In genomic region chr12:120474092-120474960, GRCh38 we compare ENCODE assay signal across 8 cellular contexts. TPM values are rescaled to one million over a fixed set of nuclear protein-coding genes. Genes with fewer than 3 reads are reported as not detected.
DNase-seq lines count a peak whose midpoint lies in the region; ATAC-seq and TF ChIP-seq lines count a peak whose summit lies in the region.

No MANE protein-coding gene starts in this region.

- no peaks in the 10 kb centered on the region for H3K27me3 ChIP-seq in A673 (replicated peaks; ENCODE audit: insufficient read depth, low read depth, low read length, poor library complexity)

- ATAC-seq in WTC11 (peak; percentile 6; the same call in 1 of the 2 replicates), HG02852 (IDR thresholded peaks at IDR 0.05; ENCODE audit: unreplicated experiment) (no peak), HG02973 (IDR thresholded peaks at IDR 0.05; ENCODE audit: unreplicated experiment) (no peak), HG03565 (IDR thresholded peaks at IDR 0.05; ENCODE audit: unreplicated experiment) (no peak), left lobe of liver (no peak)

- TF ChIP-seq CTCF in A673 (conservative IDR thresholded peaks at IDR 0.05; ENCODE audit: low read depth, low read length) (no peak), WTC11 (IDR thresholded peaks at IDR 0.05) (no peak)

- CTCF ChIA-PET in A673 (lab: Charles Lee): no interaction called here
- CTCF ChIA-PET in WTC11 (lab: Charles Lee): interaction anchor here (0.7 to 3.0 kb wide), 11 partner anchors 14 to 175 kb away, joined by 3 to 10 read pairs (median 4); partner anchors contain the start of genes DYNLL1 and SIRT4

- H3K4me3 ChIP-seq in A673 (ENCODE audit: low read depth, low read length, poor library complexity, severe bottlenecking): no peak overlapping the region

- H3K9me3 Mint-ChIP-seq in WTC11: no peaks in the 10 kb centered on the region

- H3K4me1 Mint-ChIP-seq in WTC11: peaks cover 14% of the 10 kb centered on the region

- H3K27ac Mint-ChIP-seq in WTC11: peak overlapping the region; percentile 9; the same call in 1 of the 2 replicates

- no peaks in the 10 kb centered on the region for H3K9me3 ChIP-seq in A673 (ENCODE audit: low read depth, low read length, poor library complexity, severe bottlenecking)

- no peak overlapping the region for H3K27ac ChIP-seq in A673 (ENCODE audit: low read depth, low read length, poor library complexity, severe bottlenecking)

- H3K4me3 Mint-ChIP-seq in WTC11: no peak overlapping the region

- BruUV-seq in A673 (replicated peaks; lab: Mats Ljungman, UMichigan): no TSS peak

- POLR2A ChIA-PET in A673 (lab: Charles Lee; ENCODE audit: low non-redundant PET) (interaction anchor here (0.6 kb wide), 1 partner anchor 183 kb away, joined by 3 read pairs; no protein-coding TSS in a partner anchor), WTC11 (lab: Charles Lee) (interaction anchor here (0.6 kb wide), 3 partner anchors 182 to 1080 kb away, joined by 3 to 7 read pairs (median 5); no protein-coding TSS in a partner anchor)

- no peaks in the 10 kb centered on the region for H3K27me3 Mint-ChIP-seq in WTC11 (ENCODE audit: low read depth)

- DNase-seq in A673 (ENCODE audit: low spot score): peak; percentile 42
- peak; percentile 93 for DNase-seq in HS-5 (ENCODE audit: low read depth)
- no peak for DNase-seq in WTC11 (ENCODE audit: low spot score)
- DNase-seq in islet precursor cell: peak; percentile 97
- DNase-seq in left lobe of liver (ENCODE audit: low spot score): no peak

- peaks cover 9% of the 10 kb centered on the region for H3K4me1 ChIP-seq in A673 (ENCODE audit: insufficient read depth, low read length, poor library complexity, severe bottlenecking)

- H3K36me3 ChIP-seq in A673 (ENCODE audit: insufficient read depth, low read length, poor library complexity, severe bottlenecking): no peaks in the 10 kb centered on the region

- H3K36me3 Mint-ChIP-seq in WTC11: no peaks in the 10 kb centered on the region

- intact Hi-C loops in A673 (cut with micrococcal nuclease; ENCODE audit: unreplicated experiment): no loop called here

TF ChIP-seq in WTC11, 78 proteins besides CTCF, POLR2A, EP300 and RAD21:
- TF ChIP-seq ZNF416 (CRISPR knock-in tag; IDR thresholded peaks at IDR 0.05) (no peak), SMAD4 (CRISPR knock-in tag; IDR thresholded peaks at IDR 0.05) (no peak), NFATC4 (CRISPR knock-in tag; IDR thresholded peaks at IDR 0.05) (no peak), MLX (CRISPR knock-in tag; IDR thresholded peaks at IDR 0.05) (no peak), ZNF219 (CRISPR knock-in tag; IDR thresholded peaks at IDR 0.05; ENCODE audit: borderline replicate concordance) (no peak), ZNF121 (CRISPR knock-in tag; IDR thresholded peaks at IDR 0.05) (no peak), E2F1 (CRISPR knock-in tag; IDR thresholded peaks at IDR 0.05) (no peak), IRF2 (CRISPR knock-in tag; IDR thresholded peaks at IDR 0.05; ENCODE audit: borderline replicate concordance, low read depth) (no peak)

RNA-seq across cellular contexts. Expression of gene SRSF9, which starts 4.8 kb away (rescaled TPM):
- total RNA-seq in A673 (2021) (308 and 328 TPM in 2 replicates), WTC11 (2021) (274 to 286 TPM (median 276 TPM) in 3 replicates), left lobe of liver (57.8 TPM)

RNA-seq across cellular contexts. Expression of gene DYNLL1, which starts 21.6 kb away (rescaled TPM):
- total RNA-seq in A673 (2021) (546 and 617 TPM in 2 replicates), WTC11 (2021) (327 to 470 TPM (median 463 TPM) in 3 replicates), left lobe of liver (95.7 TPM)

RNA-seq across cellular contexts. Expression of gene GATC, which starts 28.1 kb away (rescaled TPM):
- total RNA-seq in A673 (2021) (40.2 and 42.4 TPM in 2 replicates), WTC11 (2021) (29.8 to 36.9 TPM (median 33.9 TPM) in 3 replicates), left lobe of liver (22.9 TPM)

RNA-seq across cellular contexts. Expression of gene TRIAP1, which starts 28.1 kb away (rescaled TPM):
- total RNA-seq in A673 (2021): 29.4 and 36.4 TPM in 2 replicates
- total RNA-seq in WTC11 (2021): 59.5 to 75.3 TPM (median 60.4 TPM) in 3 replicates
- 16.6 TPM for total RNA-seq in left lobe of liver

RNA-seq across cellular contexts. Expression of gene COX6A1, which starts 36.4 kb away (rescaled TPM):
- total RNA-seq in A673 (2021): 435 and 460 TPM in 2 replicates
- total RNA-seq in WTC11 (2021): 511 to 573 TPM (median 515 TPM) in 3 replicates
- total RNA-seq in left lobe of liver: 300 TPM

Comparison
In these comparisons a context has a peak if more than half of its experiments do, and no peak if none do; other contexts are left out.
1. DNase-seq: peak in A673 (single experiment), HS-5 (single experiment) and islet precursor cell (single experiment); none in WTC11 (single experiment) and left lobe of liver (single experiment).